ENCODE assay signal across 15 cellular contexts in the genomic region with DNA sequence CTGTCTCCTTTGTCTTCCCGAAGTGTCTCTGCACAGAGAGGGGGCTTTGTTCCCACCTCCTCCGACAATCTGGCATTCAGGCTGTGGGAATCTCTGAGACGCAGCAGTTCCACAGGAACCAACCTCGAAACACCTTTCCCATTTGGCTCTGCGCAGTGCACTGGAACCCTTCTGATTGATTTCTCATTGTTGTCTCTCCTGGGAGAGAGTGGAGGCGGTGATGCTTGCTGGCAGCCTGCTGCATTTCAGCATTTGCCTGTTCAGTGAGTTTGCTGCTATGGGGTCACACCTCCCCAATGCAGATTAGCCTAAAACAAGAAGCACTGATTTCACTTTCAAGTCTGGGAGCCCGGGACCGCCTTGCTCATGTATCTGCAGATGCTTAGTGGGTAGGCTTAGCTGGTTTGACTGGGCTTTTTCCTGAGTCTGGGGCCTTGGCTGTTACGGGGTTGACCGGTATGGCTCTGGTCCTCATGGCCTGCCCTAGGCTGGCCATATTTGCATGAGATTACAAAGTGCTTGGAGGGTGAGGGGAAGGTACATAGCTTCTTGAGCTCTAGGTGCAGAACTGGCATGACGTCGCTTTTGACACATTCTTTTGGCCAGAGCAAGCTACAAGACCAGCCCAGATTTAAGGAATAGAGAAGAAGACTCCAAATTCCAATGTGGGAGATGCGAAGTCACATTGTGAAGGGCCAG.
"Had no signal": no experiment of that assay in that cellular context is flagged by ENCODE, and none has a peak within 500 bp of the region (broad histone marks: within the 10 kb centered on the region; RNA-seq: fewer than 3 reads in every experiment).

No MANE protein-coding gene starts in this region.

- DNase-seq: activated CD4-positive, alpha-beta T cell treated with anti-CD3 and anti-CD28 coated beads for 1 hour; activated CD4-positive, alpha-beta T cell treated with anti-CD3 and anti-CD28 coated beads, Interleukin-2, amount 50 U/mL, for 48 hours; activated naive CD4-positive, alpha-beta T cell treated with anti-CD3 and anti-CD28 coated beads, Interleukin-2, amount 50 U/mL, for 16 hours; activated T-cell treated with anti-CD3 and anti-CD28 coated beads, Interleukin-2, amount 50 U/mL, for 24 hours; erythroblast; gastrocnemius medialis; stimulated activated CD4-positive, alpha-beta T cell treated with anti-CD3 and anti-CD28 coated beads, Interleukin-4, amount 100 ng/mL, for 1 hour; stimulated activated naive CD4-positive, alpha-beta T cell; T-helper 9 cell had no signal

- H3K4me3 ChIP-seq: cardiac muscle cell, dorsolateral prefrontal cortex, gastrocnemius medialis, tibial nerve, vagina had no signal

- H3K36me3 ChIP-seq: cardiac muscle cell, gastrocnemius medialis, tibial nerve, vagina had no signal

- H3K27me3 ChIP-seq: cardiac muscle cell, gastrocnemius medialis, vagina had no signal

- H3K9me3 ChIP-seq: gastrocnemius medialis, tibial nerve, vagina had no signal

- H3K4me1 ChIP-seq: gastrocnemius medialis, parathyroid adenoma, tibial nerve, vagina had no signal

- H3K27ac ChIP-seq: cardiac muscle cell, gastrocnemius medialis, parathyroid adenoma, tibial nerve, vagina had no signal

- ATAC-seq: gastrocnemius medialis, left lobe of liver had no signal
